7 cellular contexts compared by ENCODE assay signal in the genomic region with DNA sequence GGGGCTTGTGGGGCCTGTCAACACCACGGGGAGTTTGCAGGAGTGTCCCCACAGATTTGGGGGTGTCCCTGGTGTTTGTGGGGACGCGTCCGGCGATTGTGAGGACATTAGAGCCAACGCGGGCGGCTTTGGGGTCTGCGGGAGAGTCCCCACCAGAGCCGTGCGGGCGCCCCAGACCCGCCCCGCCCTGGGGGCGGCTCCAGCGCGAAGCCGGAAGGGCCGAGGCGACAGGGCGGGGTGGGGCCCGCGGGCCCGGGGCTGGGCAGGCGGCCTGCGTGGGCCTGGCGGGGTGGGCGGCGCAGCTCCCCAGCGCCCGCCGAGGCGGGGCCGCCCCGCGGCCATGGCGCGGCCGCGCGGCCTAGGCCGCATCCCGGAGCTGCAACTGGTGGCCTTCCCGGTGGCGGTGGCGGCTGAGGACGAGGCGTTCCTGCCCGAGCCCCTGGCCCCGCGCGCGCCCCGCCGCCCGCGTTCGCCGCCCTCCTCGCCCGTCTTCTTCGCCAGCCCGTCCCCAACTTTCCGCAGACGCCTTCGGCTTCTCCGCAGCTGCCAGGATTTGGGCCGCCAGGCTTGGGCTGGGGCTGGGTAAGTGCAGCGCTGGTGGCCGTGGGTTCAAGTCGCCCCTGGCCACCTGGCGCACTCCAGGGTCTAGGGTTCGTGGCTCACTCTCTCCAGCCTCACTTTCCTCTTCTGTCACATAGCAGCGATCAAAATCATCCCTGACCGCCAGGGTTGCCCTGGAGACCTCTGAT. TPM values are rescaled to one million over a fixed set of nuclear protein-coding genes. Genes with fewer than 3 reads are reported as not detected.
A peak's percentile ranks its signal among the peaks of the same experiment; 100 is the strongest.
DNase-seq lines count a peak whose midpoint lies in the region; ATAC-seq and TF ChIP-seq lines count a peak whose summit lies in the region.

No MANE protein-coding gene starts in this region.

- no peak overlapping the region for H3K27ac ChIP-seq in PC-3 (ENCODE audit: low read length)
- peak overlapping the region; percentile 31 to 71 (median 63) for H3K27ac ChIP-seq in esophagus muscularis mucosa (replicated peaks in 1 of 4)
- no peak overlapping the region for H3K27ac ChIP-seq in neuronal stem cell (replicated peaks; ENCODE audit: low read length)

- H3K9me2 ChIP-seq in PC-3 (replicated peaks; ENCODE audit: low read length): no peaks in the 10 kb centered on the region

- no peak overlapping the region for H4K8ac ChIP-seq in neuronal stem cell (ENCODE audit: low read depth, low read length)

- H3K36me3 ChIP-seq in PC-3 (ENCODE audit: low read depth, low read length) (no peaks in the 10 kb centered on the region), esophagus muscularis mucosa (no peaks in the 10 kb centered on the region), neuronal stem cell (replicated peaks in 1 of 2; ENCODE audit: control insufficient read depth in 2 of 2, insufficient read depth in 2 of 2, low read length in 2 of 2) (no peaks in the 10 kb centered on the region)

- H3F3A ChIP-seq in PC-3 (ENCODE audit: low read length, unreplicated experiment): no peaks in the 10 kb centered on the region

- H2AFZ ChIP-seq in PC-3 (ENCODE audit: low read length) (peak overlapping the region; percentile 70; the same call in 1 of the 2 replicates), neuronal stem cell (ENCODE audit: low read length) (peak overlapping the region; percentile 48)

- H3K4ac ChIP-seq in neuronal stem cell (ENCODE audit: low read length): peak overlapping the region; percentile 3

- H4K20me1 ChIP-seq in PC-3 (ENCODE audit: low read length): no peaks in the 10 kb centered on the region

- no peak for TF ChIP-seq EP300 in esophagus muscularis mucosa (IDR thresholded peaks at IDR 0.05)

- no peak for ATAC-seq in GM18505 (IDR thresholded peaks at IDR 0.05; ENCODE audit: unreplicated experiment)
- peak; percentile 31 for ATAC-seq in PC-3

- peak overlapping the region; percentile 67 for H3K14ac ChIP-seq in neuronal stem cell (ENCODE audit: low read length)

- peak; percentile 28 for TF ChIP-seq POLR2A in GM18505 (IDR thresholded peaks at IDR 0.05; ENCODE audit: borderline replicate concordance, extremely low read depth, insufficient read depth, insufficient read length)
- TF ChIP-seq POLR2A in esophagus muscularis mucosa (IDR thresholded peaks at IDR 0.05; ENCODE audit: low read depth): no peak

- no TSS peak for BruUV-seq in PC-3 (replicated peaks; lab: Mats Ljungman, UMichigan)

- H3K9me3 ChIP-seq in PC-3 (ENCODE audit: low read length): no peaks in the 10 kb centered on the region
- H3K9me3 ChIP-seq in esophagus muscularis mucosa: no peaks in the 10 kb centered on the region
- H3K9me3 ChIP-seq in neuronal stem cell (replicated peaks in 1 of 2; ENCODE audit: control insufficient read depth in 2 of 2, insufficient read depth in 1 of 2, low read depth in 1 of 2, low read length in 2 of 2): peaks cover 0 to 5% of the 10 kb centered on the region in 2 donors

- H3K9ac ChIP-seq in PC-3 (ENCODE audit: low read length) (no peak overlapping the region), neuronal stem cell (ENCODE audit: low read depth, low read length, poor library complexity) (peak overlapping the region; percentile 24)

- CTCF ChIA-PET in PC-3 (lab: Charles Lee): no interaction called here

- H4K91ac ChIP-seq in neuronal stem cell (ENCODE audit: low read depth, low read length, poor library complexity): no peak overlapping the region

- H3K79me2 ChIP-seq in PC-3 (ENCODE audit: low read length): no peaks in the 10 kb centered on the region

- H2BK120ac ChIP-seq in neuronal stem cell (ENCODE audit: low read depth, low read length): no peak overlapping the region

- H3K18ac ChIP-seq in neuronal stem cell (ENCODE audit: low read length): peak overlapping the region; percentile 93

- H3K79me1 ChIP-seq in neuronal stem cell (ENCODE audit: low read depth, low read length): no peaks in the 10 kb centered on the region

- peak overlapping the region; percentile 87 for H3K23ac ChIP-seq in neuronal stem cell (ENCODE audit: low read depth, low read length, poor library complexity)

- intact Hi-C loops in PC-3 (cut with micrococcal nuclease) (no loop called here), esophagus muscularis mucosa (cut with DNase I) (no loop called here)

- DNase-seq in PC-3 (peak; percentile 30), esophagus muscularis mucosa (ENCODE audit: extremely low spot score) (no peak), neuronal stem cell (ENCODE audit: low spot score) (no peak), kidney tubule cell (ENCODE audit: low spot score) (no peak), NCI-H2196 treated with DMSO at 0.1 percent for 48 hours (lab: John Stamatoyannopoulos, UW; ENCODE audit: unreplicated experiment) (no peak)
- DNase-seq in activated CD4-positive, CD25-positive, alpha-beta regulatory T cell (lab: John Stamatoyannopoulos, UW): no peak

- H2AK5ac ChIP-seq in neuronal stem cell (ENCODE audit: low read depth, low read length): peak overlapping the region; percentile 83

- H3K27me3 ChIP-seq in PC-3 (ENCODE audit: low read length) (peaks cover 21% of the 10 kb centered on the region), esophagus muscularis mucosa (peaks cover 0 to 26% (median 0%) of the 10 kb centered on the region in 4 donors), neuronal stem cell (ENCODE audit: control insufficient read depth in 3 of 3, insufficient read depth in 3 of 3, low read depth in 1 of 3, low read length in 3 of 3) (peaks cover 17 to 77% (median 66%) of the 10 kb centered on the region in 3 experiments)

- H3K4me1 ChIP-seq in PC-3 (ENCODE audit: insufficient read depth, low read length) (peaks cover 25% of the 10 kb centered on the region; the same call in 1 of the 2 replicates), esophagus muscularis mucosa (peaks cover 16 to 32% (median 31%) of the 10 kb centered on the region in 4 donors), neuronal stem cell (ENCODE audit: control insufficient read depth in 2 of 2, insufficient read depth in 1 of 2, low read depth in 1 of 2, low read length in 2 of 2) (peaks cover 6 to 11% of the 10 kb centered on the region in 2 donors)

- H3K4me3 ChIP-seq in PC-3 (ENCODE audit: low read length) (peak overlapping the region; percentile 56), esophagus muscularis mucosa (peak overlapping the region; percentile 58 to 75 (median 65)), neuronal stem cell (ENCODE audit: low read length in 2 of 2) (peak overlapping the region; percentile 39 to 65)

- H2BK5ac ChIP-seq in neuronal stem cell (ENCODE audit: low read length): no peak overlapping the region

- POLR2A ChIA-PET in PC-3 (lab: Charles Lee; ENCODE audit: unreplicated experiment): interaction anchor here (0.6 kb wide), 1 partner anchor 219 kb away, joined by 7 read pairs; no protein-coding TSS in a partner anchor

- H2BK12ac ChIP-seq in neuronal stem cell (ENCODE audit: low read length): peak overlapping the region; percentile 63

- H3K4me2 ChIP-seq in PC-3 (ENCODE audit: low read length) (peak overlapping the region; percentile 75), neuronal stem cell (ENCODE audit: insufficient read depth, low read length, poor library complexity, severe bottlenecking) (peak overlapping the region; percentile 43)

- no peak overlapping the region for H2BK15ac ChIP-seq in neuronal stem cell (ENCODE audit: low read length)

- 31% methylated on average over 3 of the region's 75 CpGs for WGBS in esophagus muscularis mucosa
- WGBS in neuronal stem cell (ENCODE audit: extremely low coverage in 2 of 2, insufficient read length in 2 of 2, insufficient replicate concordance in 1 of 2), 2 donors: no CpG with 5 or more reads among the region's 75 CpGs

- TF ChIP-seq CTCF in PC-3 (conservative IDR thresholded peaks at IDR 0.05; ENCODE audit: low read depth, low read length): no peak
- no peak for TF ChIP-seq CTCF in esophagus muscularis mucosa (IDR thresholded peaks at IDR 0.05)

RNA-seq across cellular contexts. Expression of a gene that starts 10.3 kb away (rescaled TPM):
- total RNA-seq in PC-3 (2014; rRNA removed): 2.8 and 3.1 TPM in 2 replicates
- total RNA-seq in esophagus muscularis mucosa: 10 to 100 TPM; 11.6 to 24.5 (median 14.1) TPM
- polyA plus RNA-seq in neuronal stem cell (2013, experiment 1 of 2): 3.9 TPM
- 4.1 TPM for polyA plus RNA-seq in neuronal stem cell (2013, experiment 2 of 2)

RNA-seq across cellular contexts. Expression of a gene that starts 27.3 kb away (rescaled TPM):
- total RNA-seq in PC-3 (2014; rRNA removed): 560 and 709 TPM in 2 replicates
- 100 to 1,000 TPM; 131 to 176 (median 160) TPM for total RNA-seq in esophagus muscularis mucosa
- 93.1 TPM for polyA plus RNA-seq in neuronal stem cell (2013, experiment 1 of 2)
- polyA plus RNA-seq in neuronal stem cell (2013, experiment 2 of 2): 91.5 TPM

RNA-seq across cellular contexts. Expression of a gene that starts 50.3 kb away (rescaled TPM):
- 177 and 201 TPM in 2 replicates for total RNA-seq in PC-3 (2014; rRNA removed)
- total RNA-seq in esophagus muscularis mucosa: 10 to 100 TPM; 50.5 to 71.6 (median 65.9) TPM
- polyA plus RNA-seq in neuronal stem cell (2013, experiment 1 of 2): 31.5 TPM
- polyA plus RNA-seq in neuronal stem cell (2013, experiment 2 of 2): 29.4 TPM

Comparison
In these comparisons a context has a peak if more than half of its experiments do, and no peak if none do; other contexts are left out.
1. H3K27ac ChIP-seq: peak in esophagus muscularis mucosa (4 of 4); none in PC-3 (single experiment) and neuronal stem cell (single experiment).
2. Peak in every context shown above with its lines, with median percentiles within 50 percentile points of each other: H3K4me3 ChIP-seq.